In the genomic region with DNA sequence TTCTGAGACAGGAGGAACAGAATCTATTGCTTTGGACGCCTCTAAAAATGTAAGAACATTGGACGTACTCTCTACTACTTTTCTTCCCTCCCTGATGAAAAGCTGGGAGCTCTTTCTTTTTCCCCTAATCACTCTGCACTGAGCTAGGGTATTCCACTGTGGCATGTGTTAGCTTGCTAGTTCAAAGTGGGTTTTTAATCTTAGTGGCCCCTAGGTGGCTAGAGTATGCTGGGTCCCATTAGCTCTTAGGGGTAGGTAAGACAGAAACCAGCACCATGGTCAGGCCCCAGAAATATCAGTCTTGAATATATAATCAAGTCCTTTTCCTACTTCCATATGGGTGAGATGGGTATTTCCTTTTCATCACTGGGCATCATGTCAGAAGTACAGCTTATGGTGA, we compare ENCODE assay signal across 20 cellular contexts.
DNase-seq lines count a peak whose midpoint lies in the region; ATAC-seq and TF ChIP-seq lines count a peak whose summit lies in the region.
"Had no signal": no experiment of that assay in that cellular context is flagged by ENCODE, and none has a peak within 500 bp of the region (broad histone marks: within the 10 kb centered on the region; RNA-seq: fewer than 3 reads in every experiment).

No MANE protein-coding gene starts in this region.

- H3K56ac ChIP-seq in mesendoderm (ENCODE audit: low read length): no peak overlapping the region

- H3K27ac Mint-ChIP-seq in GM23338: no peak overlapping the region
- no peak overlapping the region for H3K27ac Mint-ChIP-seq in WTC11
- H3K27ac Mint-ChIP-seq: B cell; CD4-positive, CD25-positive, alpha-beta regulatory T cell; CD8-positive, alpha-beta T cell; HFFc6 had no signal

- no peak for TF ChIP-seq POLR2A in upper lobe of left lung (IDR thresholded peaks at IDR 0.05)

- no peak for TF ChIP-seq EP300 in upper lobe of left lung (IDR thresholded peaks at IDR 0.05)

- no peak overlapping the region for H3K9ac ChIP-seq in mesendoderm (ENCODE audit: low read length)
- H3K9ac ChIP-seq: BLaER1 had no signal

- CTCF ChIA-PET in WTC11 (lab: Charles Lee): interaction anchor here (0.6 to 1.4 kb wide), 2 partner anchors 772 to 1831 kb away, joined by 3 to 5 read pairs; no protein-coding TSS in a partner anchor

- no peak overlapping the region for H4K5ac ChIP-seq in mesendoderm (ENCODE audit: low read length)

- WGBS in mesendoderm (ENCODE audit: extremely low coverage, insufficient coverage, low lambda C conversion rate): no CpG with 5 or more reads among the region's 2 CpGs
- WGBS in upper lobe of left lung, 2 donors: 75 to 77% methylated on average over 2 of the region's 2 CpGs

- no peak overlapping the region for H2BK120ac ChIP-seq in mesendoderm (ENCODE audit: low read depth, low read length)

- DNase-seq in GM23338 (ENCODE audit: low spot score): peak; percentile 28
- no peak for DNase-seq in WTC11 (ENCODE audit: low spot score)
- DNase-seq in iPS DF 4.7 (ENCODE audit: extremely low read depth, low spot score): peak; percentile 2
- peak; percentile 21 for DNase-seq in mesendoderm
- DNase-seq in upper lobe of left lung: no peak
- no peak for DNase-seq in NCI-H128 (lab: John Stamatoyannopoulos, UW; ENCODE audit: unreplicated experiment)
- DNase-seq: Caco-2; CD4-positive, CD25-positive, alpha-beta regulatory T cell; CD8-positive, alpha-beta T cell; DMS153; DND-41; HFFc6 had no signal

- POLR2A ChIA-PET in WTC11 (lab: Charles Lee): no interaction called here

- H3K4me1 Mint-ChIP-seq in GM23338 (peaks cover 5% of the 10 kb centered on the region; the same call in 2 of the 3 replicates), WTC11 (peaks cover 5% of the 10 kb centered on the region)
- H3K4me1 Mint-ChIP-seq: B cell; CD4-positive, CD25-positive, alpha-beta regulatory T cell had no signal

- H3K9me3 Mint-ChIP-seq in GM23338 (no peaks in the 10 kb centered on the region), WTC11 (no peaks in the 10 kb centered on the region)

- H3K27me3 Mint-ChIP-seq in GM23338 (ENCODE audit: insufficient read depth, low read depth, poor library complexity) (no peaks in the 10 kb centered on the region), WTC11 (ENCODE audit: low read depth) (no peaks in the 10 kb centered on the region)
- H3K27me3 Mint-ChIP-seq: B cell; CD4-positive, CD25-positive, alpha-beta regulatory T cell had no signal

- no peak overlapping the region for H2AFZ ChIP-seq in GM23338

- no peak overlapping the region for H4K8ac ChIP-seq in mesendoderm (ENCODE audit: low read depth, low read length)

- no peaks in the 10 kb centered on the region for H3K79me1 ChIP-seq in mesendoderm (ENCODE audit: low read length)

- TF ChIP-seq CTCF in GM23338 (conservative IDR thresholded peaks at IDR 0.05; ENCODE audit: low read depth in 2 of 2): 0 out of 4 replicates have a peak, but pooled peaks have one; percentile 4 to 21
- no peak for TF ChIP-seq CTCF in WTC11 (IDR thresholded peaks at IDR 0.05)
- no peak for TF ChIP-seq CTCF in upper lobe of left lung (IDR thresholded peaks at IDR 0.05)

- no peaks in the 10 kb centered on the region for H3F3A ChIP-seq in GM23338 (replicated peaks; ENCODE audit: low read depth)

- no peak overlapping the region for H3K23ac ChIP-seq in mesendoderm (ENCODE audit: low read length)

- peaks cover 4% of the 10 kb centered on the region; the same call in 1 of the 2 replicates for H3K9me2 ChIP-seq in GM23338 (ENCODE audit: insufficient read depth)

- no peak overlapping the region for H2AK5ac ChIP-seq in mesendoderm (ENCODE audit: low read length)

- H3K18ac ChIP-seq in mesendoderm (ENCODE audit: low read length): no peak overlapping the region

- H3K4me3 ChIP-seq in GM23338: no peak overlapping the region
- H3K4me3 ChIP-seq in mesendoderm (ENCODE audit: low read length): no peak overlapping the region
- no peak overlapping the region for H3K4me3 ChIP-seq in upper lobe of left lung
- H3K4me3 ChIP-seq: BLaER1, GM12878, HAP-1 had no signal

- no peaks in the 10 kb centered on the region for H3K9me3 ChIP-seq in upper lobe of left lung
- H3K9me3 ChIP-seq: BLaER1, Caco-2, HAP-1 had no signal

- ATAC-seq in GM23338 (peak; percentile 79), WTC11 (peak; percentile 87), GM19452 (IDR thresholded peaks at IDR 0.05; ENCODE audit: unreplicated experiment) (no peak), GM19023 (IDR thresholded peaks at IDR 0.05; ENCODE audit: unreplicated experiment) (no peak), upper lobe of left lung (ENCODE audit: low FRiP score in 2 of 2) (no peak)
- ATAC-seq: CD8-positive, alpha-beta T cell; GM12878 had no signal

- H3K4ac ChIP-seq in mesendoderm (ENCODE audit: low read depth, low read length): no peak overlapping the region

- no peaks in the 10 kb centered on the region for H3K79me2 ChIP-seq in GM23338 (replicated peaks; ENCODE audit: insufficient read depth)
- H3K79me2 ChIP-seq in mesendoderm (ENCODE audit: control insufficient read depth, insufficient read depth, low read length): no peaks in the 10 kb centered on the region

- H3K4me3 Mint-ChIP-seq in GM23338 (no peak overlapping the region), WTC11 (no peak overlapping the region)
- H3K4me3 Mint-ChIP-seq: B cell; CD4-positive, CD25-positive, alpha-beta regulatory T cell; CD8-positive, alpha-beta T cell; HFFc6 had no signal

- no peak overlapping the region for H3K27ac ChIP-seq in GM23338 (ENCODE audit: low read depth)
- H3K27ac ChIP-seq in mesendoderm (ENCODE audit: low read depth, low read length): no peak overlapping the region
- no peak overlapping the region for H3K27ac ChIP-seq in upper lobe of left lung
- H3K27ac ChIP-seq: 22Rv1, BLaER1, C4-2B had no signal

- H2BK15ac ChIP-seq in mesendoderm (replicated peaks; ENCODE audit: low read depth): no peak overlapping the region

- H3K27me3 ChIP-seq in GM23338 (ENCODE audit: insufficient read depth): no peaks in the 10 kb centered on the region
- no peaks in the 10 kb centered on the region for H3K27me3 ChIP-seq in mesendoderm (ENCODE audit: insufficient read depth, low read length, poor library complexity)
- H3K27me3 ChIP-seq in upper lobe of left lung: no peaks in the 10 kb centered on the region
- H3K27me3 ChIP-seq: BLaER1 had no signal

- H3K4me1 ChIP-seq in GM23338 (ENCODE audit: insufficient read depth): peaks cover 7% of the 10 kb centered on the region; the same call in 1 of the 2 replicates
- H3K4me1 ChIP-seq in mesendoderm (ENCODE audit: control insufficient read depth, low read depth, low read length): no peaks in the 10 kb centered on the region
- no peaks in the 10 kb centered on the region for H3K4me1 ChIP-seq in upper lobe of left lung
- H3K4me1 ChIP-seq: Caco-2, HAP-1 had no signal

- H2BK5ac ChIP-seq in mesendoderm (ENCODE audit: low read length): no peak overlapping the region

- no peaks in the 10 kb centered on the region for H4K20me1 ChIP-seq in GM23338 (replicated peaks; ENCODE audit: insufficient read depth)
- H4K20me1 ChIP-seq: BLaER1 had no signal

- H3K36me3 Mint-ChIP-seq in GM23338 (ENCODE audit: low read depth) (no peaks in the 10 kb centered on the region), WTC11 (no peaks in the 10 kb centered on the region)
- H3K36me3 Mint-ChIP-seq: CD4-positive, CD25-positive, alpha-beta regulatory T cell; CD8-positive, alpha-beta T cell had no signal

- H3K36me3 ChIP-seq in GM23338 (ENCODE audit: insufficient read depth): no peaks in the 10 kb centered on the region
- H3K36me3 ChIP-seq in mesendoderm (ENCODE audit: control insufficient read depth, insufficient read depth, low read length): no peaks in the 10 kb centered on the region
- no peaks in the 10 kb centered on the region for H3K36me3 ChIP-seq in upper lobe of left lung
- H3K36me3 ChIP-seq: BLaER1, HAP-1 had no signal

- H3K4me2 ChIP-seq in GM23338 (no peak overlapping the region), mesendoderm (ENCODE audit: low read length) (no peak overlapping the region)
- H3K4me2 ChIP-seq: BLaER1 had no signal

TF ChIP-seq in GM23338, 12 proteins besides CTCF, POLR2A, EP300 and RAD21 (continues in another document):
- TF ChIP-seq NANOG (IDR thresholded peaks at IDR 0.05; ENCODE audit: borderline replicate concordance) (no peak), EZH2phosphoT487 (IDR thresholded peaks at IDR 0.05; ENCODE audit: unreplicated experiment) (no peak), ZNF331 (CRISPR knock-in tag; IDR thresholded peaks at IDR 0.05; ENCODE audit: low read depth) (no peak), ZNF114 (CRISPR knock-in tag; IDR thresholded peaks at IDR 0.05) (no peak), POLR2AphosphoS5 (IDR thresholded peaks at IDR 0.05; ENCODE audit: low read depth) (no peak), EZH2 (IDR thresholded peaks at IDR 0.05; ENCODE audit: low read depth, unreplicated experiment) (no peak), CREB1 (CRISPR knock-in tag; IDR thresholded peaks at IDR 0.05; ENCODE audit: low read depth) (no peak)
- TF ChIP-seq, protein P1, sequence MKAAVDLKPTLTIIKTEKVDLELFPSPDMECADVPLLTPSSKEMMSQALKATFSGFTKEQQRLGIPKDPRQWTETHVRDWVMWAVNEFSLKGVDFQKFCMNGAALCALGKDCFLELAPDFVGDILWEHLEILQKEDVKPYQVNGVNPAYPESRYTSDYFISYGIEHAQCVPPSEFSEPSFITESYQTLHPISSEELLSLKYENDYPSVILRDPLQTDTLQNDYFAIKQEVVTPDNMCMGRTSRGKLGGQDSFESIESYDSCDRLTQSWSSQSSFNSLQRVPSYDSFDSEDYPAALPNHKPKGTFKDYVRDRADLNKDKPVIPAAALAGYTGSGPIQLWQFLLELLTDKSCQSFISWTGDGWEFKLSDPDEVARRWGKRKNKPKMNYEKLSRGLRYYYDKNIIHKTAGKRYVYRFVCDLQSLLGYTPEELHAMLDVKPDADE (IDR thresholded peaks at IDR 0.05): no peak

Comparison
In these comparisons a context has a peak if more than half of its experiments do, and no peak if none do; other contexts are left out.
1. ATAC-seq: peak in GM23338 (single experiment) and WTC11 (single experiment); none in GM19452 (single experiment), GM19023 (single experiment) and upper lobe of left lung (0 of 2).
2. DNase-seq: peak in GM23338 (single experiment), iPS DF 4.7 (single experiment) and mesendoderm (single experiment); none in WTC11 (single experiment), upper lobe of left lung (0 of 2) and NCI-H128 (single experiment).
3. CTCF ChIP-seq: peak in GM23338 (2 of 2); none in WTC11 (single experiment) and upper lobe of left lung (0 of 6).